ENCODE assay signal across 1 cellular context in genomic region chr17:50035930-50036329, GRCh38.
TF ChIP-seq lines count a peak whose summit lies in the region.

No MANE protein-coding gene starts in this region.

TF ChIP-seq in HepG2, 621 proteins besides CTCF, POLR2A, EP300 and RAD21:
- no peak for TF ChIP-seq MEIS2 (CRISPR knock-in tag; IDR thresholded peaks at IDR 0.05)
- no peak for TF ChIP-seq CBX2 (IDR thresholded peaks at IDR 0.05; ENCODE audit: low read depth, low read length)
- TF ChIP-seq CBX2 (CRISPR knock-in tag; IDR thresholded peaks at IDR 0.05; ENCODE audit: low read depth): no peak
- TF ChIP-seq NCOR1 (IDR thresholded peaks at IDR 0.05; ENCODE audit: borderline replicate concordance, low read length): no peak
- TF ChIP-seq, protein P1, sequence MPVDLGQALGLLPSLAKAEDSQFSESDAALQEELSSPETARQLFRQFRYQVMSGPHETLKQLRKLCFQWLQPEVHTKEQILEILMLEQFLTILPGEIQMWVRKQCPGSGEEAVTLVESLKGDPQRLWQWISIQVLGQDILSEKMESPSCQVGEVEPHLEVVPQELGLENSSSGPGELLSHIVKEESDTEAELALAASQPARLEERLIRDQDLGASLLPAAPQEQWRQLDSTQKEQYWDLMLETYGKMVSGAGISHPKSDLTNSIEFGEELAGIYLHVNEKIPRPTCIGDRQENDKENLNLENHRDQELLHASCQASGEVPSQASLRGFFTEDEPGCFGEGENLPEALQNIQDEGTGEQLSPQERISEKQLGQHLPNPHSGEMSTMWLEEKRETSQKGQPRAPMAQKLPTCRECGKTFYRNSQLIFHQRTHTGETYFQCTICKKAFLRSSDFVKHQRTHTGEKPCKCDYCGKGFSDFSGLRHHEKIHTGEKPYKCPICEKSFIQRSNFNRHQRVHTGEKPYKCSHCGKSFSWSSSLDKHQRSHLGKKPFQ (CRISPR knock-in tag; IDR thresholded peaks at IDR 0.05; ENCODE audit: insufficient replicate concordance): no peak
- no peak for TF ChIP-seq ZNF367 (CRISPR knock-in tag; IDR thresholded peaks at IDR 0.05; ENCODE audit: borderline replicate concordance)
TF ChIP-seq in HepG2: peak in this region for 0.
